ENCODE assay signal across 17 cellular contexts in genomic region chr22:42324566-42324965, GRCh38.
A peak's percentile ranks its signal among the peaks of the same experiment; 100 is the strongest.
DNase-seq lines count a peak whose midpoint lies in the region; ATAC-seq and TF ChIP-seq lines count a peak whose summit lies in the region.
"Had no signal": no experiment of that assay in that cellular context is flagged by ENCODE, and none has a peak within 500 bp of the region (broad histone marks: within the 10 kb centered on the region; RNA-seq: fewer than 3 reads in every experiment).

No MANE protein-coding gene starts in this region.

- TF ChIP-seq CTCF in Loucy (conservative IDR thresholded peaks at IDR 0.05; ENCODE audit: low read length) = no peak

- peak overlapping the region; percentile 73; the same call in 1 of the 2 replicates for H3K27ac ChIP-seq in BLaER1
- H3K27ac ChIP-seq: colonic mucosa, foreskin keratinocyte, psoas muscle, uterus had no signal

- H3K9ac ChIP-seq in BLaER1 = peak overlapping the region; percentile 56; the same call in 1 of the 2 replicates
- H3K9ac ChIP-seq in Loucy (ENCODE audit: low read depth, low read length, poor library complexity, severe bottlenecking) = peak overlapping the region; percentile 53

- DNase-seq in T-helper 1 cell = no peak
- DNase-seq in central memory CD8-positive, alpha-beta T cell (ENCODE audit: low spot score in 2 of 2) = no peak
- no peak for DNase-seq in NCI-H128 (lab: John Stamatoyannopoulos, UW; ENCODE audit: unreplicated experiment)
- no peak for DNase-seq in DMS79 (lab: John Stamatoyannopoulos, UW)
- no peak for DNase-seq in stimulated activated CD4-positive, alpha-beta T cell treated with anti-CD3 and anti-CD28 coated beads, Interleukin-12 subunit alpha, Interleukin-12 subunit beta, amount 100 ng/mL, for 4 hours
- DNase-seq: activated effector memory CD4-positive, alpha-beta T cell treated with anti-CD3 and anti-CD28 coated beads, Interleukin-2, amount 50 U/mL, for 16 hours; foreskin keratinocyte; NCI-H1048; NCI-H446; OCI-M1; psoas muscle; SW 1271; uterus had no signal

- H3K79me2 ChIP-seq in Loucy (ENCODE audit: insufficient read depth, low read length) = peaks cover 50% of the 10 kb centered on the region

- peaks cover 9% of the 10 kb centered on the region for H3K9me3 Mint-ChIP-seq in T-helper 1 cell treated with Interleukin-12 subunit alpha and Interleukin-12 subunit beta and Interleukin-4 antibody, amounts not matched to agents 30 μg/mL and 1 μg/mL, for 36 hours
- no peaks in the 10 kb centered on the region for H3K9me3 Mint-ChIP-seq in central memory CD8-positive, alpha-beta T cell

- H2AFZ ChIP-seq in Loucy (ENCODE audit: low read length) = peak overlapping the region; percentile 6; the same call in 1 of the 2 replicates

- H4K20me1 ChIP-seq in BLaER1 (peaks cover 51% of the 10 kb centered on the region), Loucy (ENCODE audit: insufficient read depth, low read length, poor library complexity, severe bottlenecking) (no peaks in the 10 kb centered on the region)

- no peaks in the 10 kb centered on the region for H3K9me3 ChIP-seq in BLaER1
- no peaks in the 10 kb centered on the region for H3K9me3 ChIP-seq in Loucy (ENCODE audit: insufficient read depth, low read depth, low read length)
- H3K9me3 ChIP-seq: colonic mucosa, psoas muscle, uterus had no signal

- no peaks in the 10 kb centered on the region for H3K36me3 ChIP-seq in BLaER1
- no peaks in the 10 kb centered on the region for H3K36me3 ChIP-seq in Loucy (ENCODE audit: insufficient read depth, low read length)
- H3K36me3 ChIP-seq: colonic mucosa, uterus had no signal

- H3K27me3 ChIP-seq in BLaER1 = no peaks in the 10 kb centered on the region
- H3K27me3 ChIP-seq in Loucy (ENCODE audit: insufficient read depth, low read length, poor library complexity, severe bottlenecking) = no peaks in the 10 kb centered on the region
- H3K27me3 ChIP-seq: colonic mucosa, uterus had no signal

- H3K27me3 Mint-ChIP-seq in T-helper 1 cell treated with Interleukin-12 subunit alpha and Interleukin-12 subunit beta and Interleukin-4 antibody, amounts not matched to agents 30 μg/mL and 1 μg/mL, for 36 hours (ENCODE audit: low read depth) = no peaks in the 10 kb centered on the region
- H3K27me3 Mint-ChIP-seq in central memory CD8-positive, alpha-beta T cell = no peaks in the 10 kb centered on the region

- H3K4me3 Mint-ChIP-seq in T-helper 1 cell treated with Interleukin-12 subunit alpha and Interleukin-12 subunit beta and Interleukin-4 antibody, amounts not matched to agents 30 μg/mL and 1 μg/mL, for 36 hours = no peak overlapping the region
- peak overlapping the region; percentile 66 for H3K4me3 Mint-ChIP-seq in central memory CD8-positive, alpha-beta T cell

- H3K4me2 ChIP-seq in BLaER1 (peak overlapping the region; percentile 98), Loucy (ENCODE audit: low read depth, low read length, poor library complexity, severe bottlenecking) (peak overlapping the region; percentile 74)

- no peak for ATAC-seq in central memory CD8-positive, alpha-beta T cell (replicated peaks; ENCODE audit: extremely low read depth, poor library complexity, severe bottlenecking)
- ATAC-seq: psoas muscle had no signal

- H3K36me3 Mint-ChIP-seq in T-helper 1 cell treated with Interleukin-12 subunit alpha and Interleukin-12 subunit beta and Interleukin-4 antibody, amounts not matched to agents 30 μg/mL and 1 μg/mL, for 36 hours (ENCODE audit: low read depth) = peaks cover 2% of the 10 kb centered on the region
- H3K36me3 Mint-ChIP-seq in central memory CD8-positive, alpha-beta T cell (ENCODE audit: insufficient read depth) = peaks cover 23% of the 10 kb centered on the region

- peaks cover 31% of the 10 kb centered on the region for H3K4me1 Mint-ChIP-seq in T-helper 1 cell treated with Interleukin-12 subunit alpha and Interleukin-12 subunit beta and Interleukin-4 antibody, amounts not matched to agents 30 μg/mL and 1 μg/mL, for 36 hours (ENCODE audit: low read depth)
- H3K4me1 Mint-ChIP-seq in central memory CD8-positive, alpha-beta T cell = peaks cover 50% of the 10 kb centered on the region

- H3F3A ChIP-seq in Loucy (ENCODE audit: low read depth) = peaks cover 4% of the 10 kb centered on the region

- no peaks in the 10 kb centered on the region for H3K9me2 ChIP-seq in Loucy (replicated peaks; ENCODE audit: low read depth, low read length)

- H3K4me1 ChIP-seq in BLaER1 = peaks cover 95% of the 10 kb centered on the region
- peaks cover 57% of the 10 kb centered on the region for H3K4me1 ChIP-seq in Loucy (ENCODE audit: insufficient read depth, low read length, poor library complexity, severe bottlenecking)
- H3K4me1 ChIP-seq: psoas muscle, uterus had no signal

- H3K27ac Mint-ChIP-seq in T-helper 1 cell treated with Interleukin-12 subunit alpha and Interleukin-12 subunit beta and Interleukin-4 antibody, amounts not matched to agents 30 μg/mL and 1 μg/mL, for 36 hours = peak overlapping the region; percentile 59
- H3K27ac Mint-ChIP-seq in central memory CD8-positive, alpha-beta T cell (ENCODE audit: low read depth) = peak overlapping the region; percentile 95

- peak overlapping the region; percentile 33 for H3K4me3 ChIP-seq in BLaER1
- H3K4me3 ChIP-seq in Loucy (ENCODE audit: low read length, poor library complexity, severe bottlenecking) = peak overlapping the region; percentile 64
- H3K4me3 ChIP-seq: colonic mucosa, psoas muscle, uterus had no signal
